ENCODE assay signal across 27 cellular contexts in genomic region chr16:46695937-46696336, GRCh38.
"Had no signal": no experiment of that assay in that cellular context is flagged by ENCODE, and none has a peak within 500 bp of the region (broad histone marks: within the 10 kb centered on the region; RNA-seq: fewer than 3 reads in every experiment).

No MANE protein-coding gene starts in this region.

- H3K27ac Mint-ChIP-seq: natural killer cell; nephron; neural progenitor cell; progenitor cell of endocrine pancreas; stimulated activated effector memory CD8-positive, alpha-beta T cell treated with anti-CD3 and anti-CD28 coated beads, Interleukin-12 subunit alpha, Interleukin-12 subunit beta, amount 100 ng/mL, for 72 hours; stimulated activated naive B cell treated with anti-CD40 and anti-IgM and Interleukin-4, amounts not matched to agents 10 μg/mL and 1 μg/mL and 100 μg/mL, for 72 hours; stimulated activated naive CD8-positive, alpha-beta T cell treated with anti-CD3 and anti-CD28 coated beads, Interleukin-15, Interleukin-2, amounts not matched to agents 100 ng/mL and 50 ng/mL, for 24 hours had no signal

- H3K36me3 ChIP-seq: ovary, right lobe of liver, sigmoid colon, thoracic aorta, thyroid gland, tibial nerve, upper lobe of left lung, vagina had no signal

- H3K4me1 Mint-ChIP-seq: natural killer cell had no signal

- H3K4me3 ChIP-seq: neural progenitor cell, ovary, psoas muscle, right lobe of liver, sigmoid colon, stomach, thoracic aorta, thyroid gland, tibial nerve, upper lobe of left lung, vagina had no signal

- H3K27me3 Mint-ChIP-seq: progenitor cell of endocrine pancreas; stimulated activated naive B cell treated with anti-CD40 and anti-IgM and Interleukin-4, amounts not matched to agents 10 μg/mL and 1 μg/mL and 100 μg/mL, for 72 hours; stimulated activated naive CD8-positive, alpha-beta T cell treated with anti-CD3 and anti-CD28 coated beads, Interleukin-15, Interleukin-2, amounts not matched to agents 100 ng/mL and 50 ng/mL, for 24 hours had no signal

- H3K27ac ChIP-seq: neural progenitor cell, ovary, parathyroid adenoma, psoas muscle, right lobe of liver, sigmoid colon, stomach, thoracic aorta, thyroid gland, tibial nerve, upper lobe of left lung, vagina had no signal

- H3K36me3 Mint-ChIP-seq: natural killer cell had no signal

- H3K9me3 ChIP-seq: ovary, psoas muscle, right lobe of liver, sigmoid colon, stomach, thoracic aorta, thyroid gland, tibial nerve, upper lobe of left lung, vagina had no signal

- DNase-seq: natural killer cell; occipital lobe; ovary; posterior cingulate gyrus; psoas muscle; right lobe of liver; sigmoid colon; small intestine; stimulated activated CD4-positive, alpha-beta T cell treated with anti-CD3 and anti-CD28 coated beads, Interleukin-15, amount 100 ng/mL, for 24 hours; stimulated activated CD4-positive, alpha-beta T cell treated with anti-CD3 and anti-CD28 coated beads, Interleukin-2, amount 100 ng/mL, for 24 hours; stimulated activated CD4-positive, alpha-beta T cell treated with anti-CD3 and anti-CD28 coated beads, Interleukin-2, amount 100 ng/mL, for 48 hours; stimulated activated CD4-positive, alpha-beta T cell treated with anti-CD3 and anti-CD28 coated beads, Interleukin-4, amount 100 ng/mL, for 24 hours; stimulated activated naive B cell treated with anti-CD40 and anti-IgM and Interleukin-4, amounts not matched to agents 10 μg/mL and 1 μg/mL and 100 μg/mL, for 72 hours; stimulated activated naive CD4-positive, alpha-beta T cell treated with Interleukin-2 at 50 U/mL for 16 hours; stomach; thyroid gland; trophoblast cell; upper lobe of left lung had no signal

- H3K4me3 Mint-ChIP-seq: natural killer cell; nephron; neural progenitor cell; stimulated activated effector memory CD8-positive, alpha-beta T cell treated with anti-CD3 and anti-CD28 coated beads, Interleukin-12 subunit alpha, Interleukin-12 subunit beta, amount 100 ng/mL, for 72 hours; stimulated activated naive B cell treated with anti-CD40 and anti-IgM and Interleukin-4, amounts not matched to agents 10 μg/mL and 1 μg/mL and 100 μg/mL, for 72 hours; stimulated activated naive CD8-positive, alpha-beta T cell treated with anti-CD3 and anti-CD28 coated beads, Interleukin-15, Interleukin-2, amounts not matched to agents 100 ng/mL and 50 ng/mL, for 24 hours had no signal

- H3K9me3 Mint-ChIP-seq: natural killer cell; nephron; neural progenitor cell; stimulated activated effector memory CD8-positive, alpha-beta T cell treated with anti-CD3 and anti-CD28 coated beads, Interleukin-12 subunit alpha, Interleukin-12 subunit beta, amount 100 ng/mL, for 72 hours; stimulated activated naive B cell treated with anti-CD40 and anti-IgM and Interleukin-4, amounts not matched to agents 10 μg/mL and 1 μg/mL and 100 μg/mL, for 72 hours; stimulated activated naive CD8-positive, alpha-beta T cell treated with anti-CD3 and anti-CD28 coated beads, Interleukin-15, Interleukin-2, amounts not matched to agents 100 ng/mL and 50 ng/mL, for 24 hours had no signal

- H3K27me3 ChIP-seq: neural progenitor cell, ovary, right lobe of liver, sigmoid colon, stomach, thyroid gland, tibial nerve, upper lobe of left lung, vagina had no signal

- H3K4me1 ChIP-seq: thyroid gland had no signal

- ATAC-seq: natural killer cell; psoas muscle; right lobe of liver; stimulated activated effector memory CD8-positive, alpha-beta T cell treated with anti-CD3 and anti-CD28 coated beads, Interleukin-12 subunit alpha, Interleukin-12 subunit beta, amount 100 ng/mL, for 72 hours; stimulated activated naive B cell treated with anti-CD40 and anti-IgM and Interleukin-4, amounts not matched to agents 10 μg/mL and 1 μg/mL and 100 μg/mL, for 72 hours had no signal
